Comparison of ENCODE assay signal across 23 cellular contexts in the genomic region with DNA sequence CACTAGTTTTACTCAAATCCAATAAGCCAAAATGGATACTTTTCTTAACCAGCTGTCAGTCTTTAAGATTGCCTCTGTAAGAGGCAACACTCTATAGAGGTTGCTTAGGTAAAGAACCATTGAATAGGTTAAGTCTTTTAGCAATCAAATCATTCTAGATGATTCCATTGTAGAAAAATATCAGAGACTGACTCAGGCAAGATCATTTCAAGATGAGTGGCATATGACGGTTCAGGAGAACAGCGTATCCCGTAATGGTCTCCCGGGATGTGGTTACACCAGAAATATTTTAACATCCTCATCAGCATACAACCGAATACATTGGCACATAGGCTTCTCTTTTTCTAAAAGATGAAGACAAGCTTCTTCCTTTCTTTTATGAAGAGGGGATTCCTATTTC.
"Had no signal": no experiment of that assay in that cellular context is flagged by ENCODE, and none has a peak within 500 bp of the region (broad histone marks: within the 10 kb centered on the region; RNA-seq: fewer than 3 reads in every experiment).

No MANE protein-coding gene starts in this region.

- H3K9me3 ChIP-seq: colonic mucosa, esophagus muscularis mucosa, esophagus squamous epithelium, gastrocnemius medialis, gastroesophageal sphincter had no signal

- H3K4me3 ChIP-seq: colonic mucosa, coronary artery, dorsolateral prefrontal cortex, esophagus muscularis mucosa, esophagus squamous epithelium, gastrocnemius medialis, gastroesophageal sphincter, heart left ventricle, heart right ventricle had no signal

- H3K27me3 ChIP-seq: colonic mucosa, dorsolateral prefrontal cortex, esophagus muscularis mucosa, esophagus squamous epithelium, foreskin keratinocyte, gastrocnemius medialis, gastroesophageal sphincter, heart left ventricle, heart right ventricle had no signal

- H3K36me3 ChIP-seq: colonic mucosa, esophagus muscularis mucosa, esophagus squamous epithelium, gastrocnemius medialis, gastroesophageal sphincter, heart left ventricle, heart right ventricle had no signal

- H3K27ac ChIP-seq: colonic mucosa, coronary artery, dorsolateral prefrontal cortex, epithelial cell of prostate, esophagus muscularis mucosa, esophagus squamous epithelium, foreskin keratinocyte, gastrocnemius medialis, gastroesophageal sphincter, heart left ventricle, heart right ventricle had no signal

- DNase-seq: colonic mucosa; cortex of kidney; dermis blood vessel endothelial cell; dorsolateral prefrontal cortex; effector CD4-positive, alpha-beta T cell; effector CD8-positive, alpha-beta T cell; effector memory CD4-positive, alpha-beta T cell; effector memory CD8-positive, alpha-beta T cell; endodermal cell; erythroblast; esophagus squamous epithelium; foreskin fibroblast; foreskin keratinocyte; foreskin melanocyte; gastrocnemius medialis; glutamatergic neuron; head of caudate nucleus; heart left ventricle; heart right ventricle had no signal
